In genomic region chr19:45872095-45872919, GRCh38 we compare ENCODE assay signal across 1 cellular context.
TF ChIP-seq lines count a peak whose summit lies in the region.

No MANE protein-coding gene starts in this region.

TF ChIP-seq in HepG2, 621 proteins besides CTCF, POLR2A, EP300 and RAD21:
- no peak for TF ChIP-seq ZNF674 (CRISPR knock-in tag; IDR thresholded peaks at IDR 0.05; ENCODE audit: low read depth)
- TF ChIP-seq AGO1 (IDR thresholded peaks at IDR 0.05; ENCODE audit: low read depth, low read length, poor library complexity, severe bottlenecking), result peak; percentile 44
- 0 out of 2 replicates have a peak, but pooled peaks have one; percentile 1 for TF ChIP-seq SNAI1 (CRISPR knock-in tag; IDR thresholded peaks at IDR 0.05; ENCODE audit: borderline replicate concordance)
- no peak for TF ChIP-seq HNF4A (CRISPR knock-in tag; IDR thresholded peaks at IDR 0.05)
- peak; percentile 87 for TF ChIP-seq RBFOX2 (IDR thresholded peaks at IDR 0.05; ENCODE audit: low read depth, low read length)
- TF ChIP-seq ZFP91 (CRISPR knock-in tag; IDR thresholded peaks at IDR 0.05; ENCODE audit: borderline replicate concordance), result peak; percentile 26; the same call in 1 of the 2 replicates
- peak; percentile 97 for TF ChIP-seq AGO2 (optimal IDR thresholded peaks at IDR 0.05; ENCODE audit: low read depth, low read length)
- 0 out of 2 replicates have a peak, but pooled peaks have one; percentile 74 for TF ChIP-seq HNRNPL (IDR thresholded peaks at IDR 0.05; ENCODE audit: low read depth, low read length)
- peak; percentile 10 for TF ChIP-seq RBM39 (IDR thresholded peaks at IDR 0.05; ENCODE audit: low read depth, low read length, poor library complexity, severe bottlenecking)
